7 cellular contexts compared by ENCODE assay signal in genomic region chr12:45148017-45148416, GRCh38.
"Had no signal": no experiment of that assay in that cellular context is flagged by ENCODE, and none has a peak within 500 bp of the region (broad histone marks: within the 10 kb centered on the region; RNA-seq: fewer than 3 reads in every experiment).

No MANE protein-coding gene starts in this region.

- H3K27ac ChIP-seq: HL-60 had no signal

- H3K36me3 Mint-ChIP-seq: IgD-negative memory B cell had no signal

- H3K4me3 Mint-ChIP-seq: IgD-negative memory B cell had no signal

- H3K4me1 Mint-ChIP-seq: IgD-negative memory B cell had no signal

- DNase-seq: IMR-90, KBM-7, KG1 had no signal

- H3K4me3 ChIP-seq: K562 had no signal

- ATAC-seq: HepG2, K562 had no signal

- H3K27ac Mint-ChIP-seq: IgD-negative memory B cell had no signal
